8 cellular contexts compared by ENCODE assay signal in genomic region chr22:29635734-29636357, GRCh38. TPM values are rescaled to one million over a fixed set of nuclear protein-coding genes. Genes with fewer than 3 reads are reported as not detected.
A peak's percentile ranks its signal among the peaks of the same experiment; 100 is the strongest.
DNase-seq lines count a peak whose midpoint lies in the region; ATAC-seq and TF ChIP-seq lines count a peak whose summit lies in the region.

No MANE protein-coding gene starts in this region.

- H3K4me1 Mint-ChIP-seq in CD14-positive monocyte: peaks cover 28% of the 10 kb centered on the region
- H3K4me1 Mint-ChIP-seq in GM23338: peaks cover 7% of the 10 kb centered on the region; the same call in 1 of the 3 replicates

- no peak overlapping the region for H4K8ac ChIP-seq in neuronal stem cell (ENCODE audit: low read depth, low read length)

- H3K27me3 ChIP-seq in GM23338 (ENCODE audit: insufficient read depth) (no peaks in the 10 kb centered on the region), liver (ENCODE audit: control insufficient read depth in 4 of 4, insufficient read depth in 4 of 4, low read length in 3 of 4) (no peaks in the 10 kb centered on the region), neuronal stem cell (ENCODE audit: control insufficient read depth in 3 of 3, insufficient read depth in 3 of 3, low read depth in 1 of 3, low read length in 3 of 3) (no peaks in the 10 kb centered on the region)

- no peaks in the 10 kb centered on the region for H3K36me3 ChIP-seq in GM23338 (ENCODE audit: insufficient read depth)
- peaks cover 0 to 14% (median 4%) of the 10 kb centered on the region in 4 donors for H3K36me3 ChIP-seq in liver (ENCODE audit: control insufficient read depth in 4 of 4, insufficient read depth in 3 of 4, low read depth in 1 of 4, low read length in 3 of 4)
- H3K36me3 ChIP-seq in neuronal stem cell (replicated peaks in 1 of 2; ENCODE audit: control insufficient read depth in 2 of 2, insufficient read depth in 2 of 2, low read length in 2 of 2): peaks cover 2 to 21% of the 10 kb centered on the region in 2 donors

- H2BK120ac ChIP-seq in neuronal stem cell (ENCODE audit: low read depth, low read length): no peak overlapping the region

- TF ChIP-seq CTCF in CD14-positive monocyte (IDR thresholded peaks at IDR 0.05) (peak; percentile 78), GM23338 (conservative IDR thresholded peaks at IDR 0.05; ENCODE audit: low read depth in 2 of 2) (peak; percentile 80 to 85), liver (IDR thresholded peaks at IDR 0.05; ENCODE audit: low read depth, low read length, missing input control) (peak; percentile 49)

- H2BK15ac ChIP-seq in neuronal stem cell (ENCODE audit: low read length): no peak overlapping the region

- TF ChIP-seq RAD21 in liver (IDR thresholded peaks at IDR 0.05): peak; percentile 78 to 82

- H4K20me1 ChIP-seq in GM23338 (replicated peaks; ENCODE audit: insufficient read depth): peaks cover 15% of the 10 kb centered on the region; the same call in 1 of the 2 replicates

- no peak overlapping the region for H3K18ac ChIP-seq in neuronal stem cell (ENCODE audit: low read length)

- 0 out of 2 replicates have a peak, but pooled peaks cover 5% of the 10 kb centered on the region for H3F3A ChIP-seq in GM23338 (replicated peaks; ENCODE audit: low read depth)

- H2AK5ac ChIP-seq in neuronal stem cell (ENCODE audit: low read depth, low read length): no peak overlapping the region

- DNase-seq in CD14-positive monocyte (ENCODE audit: low spot score): no peak
- peak; percentile 81 for DNase-seq in GM23338 (ENCODE audit: low spot score)
- peak; percentile 81 for DNase-seq in NCI-H82 (lab: John Stamatoyannopoulos, UW)
- peak; percentile 83 for DNase-seq in cerebellar cortex (ENCODE audit: low spot score)
- DNase-seq in neuronal stem cell (ENCODE audit: low spot score): no peak

- intact Hi-C loops in CD14-positive monocyte (cut with micrococcal nuclease): loop anchor here (10.0 kb wide), 1 partner anchor 369 kb away; no protein-coding TSS in a partner anchor

- H3K9me3 ChIP-seq in liver (ENCODE audit: control insufficient read depth in 4 of 4, low read length in 3 of 4) (no peaks in the 10 kb centered on the region), neuronal stem cell (replicated peaks in 1 of 2; ENCODE audit: control insufficient read depth in 2 of 2, insufficient read depth in 1 of 2, low read depth in 1 of 2, low read length in 2 of 2) (no peaks in the 10 kb centered on the region)

- H4K91ac ChIP-seq in neuronal stem cell (ENCODE audit: low read depth, low read length, poor library complexity): no peak overlapping the region

- no peaks in the 10 kb centered on the region for H3K9me2 ChIP-seq in GM23338 (ENCODE audit: insufficient read depth)

- H2AFZ ChIP-seq in GM23338 (no peak overlapping the region), neuronal stem cell (ENCODE audit: low read length) (no peak overlapping the region)

- H3K36me3 Mint-ChIP-seq in CD14-positive monocyte (peaks cover 24 to 26% of the 10 kb centered on the region in 2 donors), GM23338 (ENCODE audit: low read depth) (peaks cover 13% of the 10 kb centered on the region; the same call in 1 of the 3 replicates)

- no peak overlapping the region for H2BK5ac ChIP-seq in neuronal stem cell (ENCODE audit: low read length)

- peaks cover 0 to 2% (median 0%) of the 10 kb centered on the region in 3 donors for H3K27me3 Mint-ChIP-seq in CD14-positive monocyte (ENCODE audit: low read depth in 3 of 3)
- H3K27me3 Mint-ChIP-seq in GM23338 (ENCODE audit: insufficient read depth, low read depth, poor library complexity): peaks cover 6% of the 10 kb centered on the region

- no peak overlapping the region for H3K14ac ChIP-seq in neuronal stem cell (ENCODE audit: low read length)

- no peak overlapping the region for H3K23ac ChIP-seq in neuronal stem cell (ENCODE audit: low read depth, low read length, poor library complexity)

- 43% methylated on average over 3 of the region's 3 CpGs for WGBS in liver
- WGBS in neuronal stem cell (ENCODE audit: extremely low coverage in 2 of 2, insufficient read length in 2 of 2, insufficient replicate concordance in 1 of 2), 2 donors: no CpG with 5 or more reads among the region's 3 CpGs

- H3K4me3 ChIP-seq in GM23338 (no peak overlapping the region), liver (ENCODE audit: low read depth in 1 of 3, low read length in 3 of 3) (no peak overlapping the region), neuronal stem cell (ENCODE audit: low read length in 2 of 2) (no peak overlapping the region)

- peak; percentile 95 for ATAC-seq in GM23338
- no peak for ATAC-seq in HG02970 (IDR thresholded peaks at IDR 0.05; ENCODE audit: low FRiP score, unreplicated experiment)
- no peak for ATAC-seq in HG03520 (IDR thresholded peaks at IDR 0.05; ENCODE audit: unreplicated experiment)

- no peak overlapping the region for H3K4ac ChIP-seq in neuronal stem cell (ENCODE audit: low read length)

- H3K79me2 ChIP-seq in GM23338 (replicated peaks; ENCODE audit: insufficient read depth): peaks cover 45% of the 10 kb centered on the region

- H3K27ac Mint-ChIP-seq in CD14-positive monocyte: no peak overlapping the region
- H3K27ac Mint-ChIP-seq in GM23338: no peak overlapping the region

- H3K4me3 Mint-ChIP-seq in CD14-positive monocyte (no peak overlapping the region), GM23338 (no peak overlapping the region)

- H3K4me1 ChIP-seq in GM23338 (ENCODE audit: insufficient read depth): no peaks in the 10 kb centered on the region; the same call in 1 of the 2 replicates
- no peaks in the 10 kb centered on the region for H3K4me1 ChIP-seq in liver (ENCODE audit: control insufficient read depth in 4 of 4, insufficient read depth in 4 of 4, low read length in 3 of 4)
- peaks cover 0 to 2% of the 10 kb centered on the region in 2 donors for H3K4me1 ChIP-seq in neuronal stem cell (ENCODE audit: control insufficient read depth in 2 of 2, insufficient read depth in 1 of 2, low read depth in 1 of 2, low read length in 2 of 2)

- no peaks in the 10 kb centered on the region for H3K79me1 ChIP-seq in neuronal stem cell (ENCODE audit: low read depth, low read length)

- H3K4me2 ChIP-seq in GM23338 (no peak overlapping the region), neuronal stem cell (ENCODE audit: insufficient read depth, low read length, poor library complexity, severe bottlenecking) (no peak overlapping the region)

- H3K27ac ChIP-seq in GM23338 (ENCODE audit: low read depth) (no peak overlapping the region; the same call in 1 of the 2 replicates), liver (ENCODE audit: low read depth in 1 of 2, low read length in 2 of 2) (no peak overlapping the region), neuronal stem cell (replicated peaks; ENCODE audit: low read length) (no peak overlapping the region)

- H3K9ac ChIP-seq in liver (ENCODE audit: low read depth in 1 of 2, low read length in 2 of 2): no peak overlapping the region
- H3K9ac ChIP-seq in neuronal stem cell (ENCODE audit: low read depth, low read length, poor library complexity): no peak overlapping the region

- H3K9me3 Mint-ChIP-seq in CD14-positive monocyte: peaks cover 0 to 3% (median 0%) of the 10 kb centered on the region in 7 donors
- H3K9me3 Mint-ChIP-seq in GM23338: no peaks in the 10 kb centered on the region

- H2BK12ac ChIP-seq in neuronal stem cell (ENCODE audit: low read length): no peak overlapping the region

TF ChIP-seq in GM23338, 12 proteins besides CTCF, POLR2A, EP300 and RAD21:
- TF ChIP-seq CREB1 (CRISPR knock-in tag; IDR thresholded peaks at IDR 0.05; ENCODE audit: low read depth): no peak

TF ChIP-seq in liver, 16 proteins besides CTCF, POLR2A, EP300 and RAD21 (continues in another document):
- no peak for TF ChIP-seq YY1 (IDR thresholded peaks at IDR 0.05)
- TF ChIP-seq SP1 (IDR thresholded peaks at IDR 0.05): no peak
- no peak for TF ChIP-seq REST (IDR thresholded peaks at IDR 0.05)
- TF ChIP-seq MAX (IDR thresholded peaks at IDR 0.05): no peak

RNA-seq across cellular contexts. Expression of gene NF2, which starts 32.4 kb away (rescaled TPM):
- polyA plus RNA-seq in CD14-positive monocyte (10 to 100 TPM in 1 of 2 donors, 1 to 10 TPM in 1; 7.7 to 15.5 TPM), GM23338 (2016; fragmentation: Nextera tagmentation; extraction: Ambion mirVana) (14.4 and 15.0 TPM in 2 replicates), liver (1 to 10 TPM; 6.2 to 8.4 TPM)
- 50.6 and 54.5 TPM in 2 replicates for total RNA-seq in GM23338 (2014; rRNA removed; shearing (Covaris generic))
- total RNA-seq in liver: 10 to 100 TPM; 14.1 to 25.2 TPM
- 12.1 TPM for polyA plus RNA-seq in neuronal stem cell (2013, experiment 1 of 2)
- polyA plus RNA-seq in neuronal stem cell (2013, experiment 2 of 2): 13.0 TPM

RNA-seq across cellular contexts. Expression of gene NIPSNAP1, which starts 54.9 kb away (rescaled TPM):
- polyA plus RNA-seq in CD14-positive monocyte: 10 to 100 TPM in 1 of 2 donors, 1 to 10 TPM in 1; 9.9 to 10.4 TPM
- 136 and 154 TPM in 2 replicates for total RNA-seq in GM23338 (2014; rRNA removed; shearing (Covaris generic))
- polyA plus RNA-seq in GM23338 (2016; fragmentation: Nextera tagmentation; extraction: Ambion mirVana): 72.0 and 80.3 TPM in 2 replicates
- total RNA-seq in liver: 100 to 1,000 TPM; 114 to 125 TPM
- 100 to 1,000 TPM; 134 to 145 TPM for polyA plus RNA-seq in liver
- polyA plus RNA-seq in neuronal stem cell (2013, experiment 1 of 2): 268 TPM
- 269 TPM for polyA plus RNA-seq in neuronal stem cell (2013, experiment 2 of 2)

Comparison
In these comparisons a context has a peak if more than half of its experiments do, and no peak if none do; other contexts are left out.
1. DNase-seq: peak in GM23338 (single experiment), NCI-H82 (single experiment) and cerebellar cortex (single experiment); none in CD14-positive monocyte (single experiment) and neuronal stem cell (single experiment).
2. Peak in every context shown above with its lines, with median percentiles within 50 percentile points of each other: CTCF ChIP-seq.